ENCODE assay signal across 17 cellular contexts in the genomic region with DNA sequence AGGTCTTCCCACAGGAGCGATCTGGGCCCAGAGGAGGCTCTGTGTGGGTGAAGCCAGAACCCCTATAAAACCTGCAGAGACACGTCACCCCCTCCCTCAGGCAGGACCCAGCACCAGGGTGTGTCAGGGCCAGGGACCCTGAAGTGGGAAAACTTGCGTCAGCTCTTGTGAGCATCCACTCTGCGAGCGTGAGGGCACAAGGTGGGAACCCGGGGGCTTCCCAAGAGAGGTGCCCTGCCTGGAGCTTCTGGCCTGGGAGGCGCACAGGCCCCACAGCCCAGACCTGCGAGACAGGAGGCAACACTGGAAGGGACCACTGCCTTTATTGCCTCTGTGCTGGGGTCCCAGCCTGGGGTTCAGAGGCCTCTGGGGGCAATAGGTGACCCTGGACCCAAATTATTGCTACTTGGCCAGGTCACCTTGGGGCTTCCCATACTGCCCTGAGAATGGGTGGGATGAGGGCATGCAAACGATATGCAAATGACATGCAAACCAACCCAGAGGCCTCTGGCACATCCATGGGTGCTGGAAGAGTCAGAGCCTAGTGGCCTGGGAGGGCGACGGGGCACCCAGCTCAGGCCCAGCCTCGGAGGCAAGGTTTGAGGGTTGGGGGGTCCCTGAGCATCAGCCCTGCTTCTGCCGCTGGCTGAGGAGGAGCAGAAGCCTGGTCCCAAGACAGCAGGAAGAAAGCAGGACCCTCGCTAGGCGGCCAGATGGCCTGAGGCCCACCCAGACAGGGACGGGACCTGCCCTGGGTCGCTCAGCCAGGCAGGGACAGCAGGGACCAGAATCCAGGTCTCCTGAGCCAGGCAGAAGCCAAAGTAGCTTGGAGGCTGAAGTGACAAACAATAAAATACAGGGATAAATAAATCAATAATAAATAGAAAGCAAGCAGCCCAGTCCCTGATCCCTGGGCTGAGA. TPM values are rescaled to one million over a fixed set of nuclear protein-coding genes. Genes with fewer than 3 reads are reported as not detected.
"Had no signal": no experiment of that assay in that cellular context is flagged by ENCODE, and none has a peak within 500 bp of the region (broad histone marks: within the 10 kb centered on the region; RNA-seq: fewer than 3 reads in every experiment).

No MANE protein-coding gene starts in this region.

- H3K9me3 Mint-ChIP-seq: activated B cell treated with CpG ODN at 0.5 μM for 24 hours; activated CD4-positive, alpha-beta T cell treated with anti-CD3 and anti-CD28 coated beads, Interleukin-2, amount 10 ng/mL, durations not matched to agents 7 days and 5 days; immature natural killer cell; nephron progenitor cell had no signal

- H3K9me3 ChIP-seq: right atrium auricular region, suprapubic skin, upper lobe of left lung had no signal

- H3K27me3 Mint-ChIP-seq: activated B cell treated with CpG ODN at 0.5 μM for 24 hours; activated CD4-positive, alpha-beta T cell treated with anti-CD3 and anti-CD28 coated beads, Interleukin-2, amount 10 ng/mL, durations not matched to agents 7 days and 5 days; activated naive CD8-positive, alpha-beta T cell; T-helper 17 cell had no signal

- H3K4me3 Mint-ChIP-seq: activated B cell treated with CpG ODN at 0.5 μM for 24 hours; activated CD4-positive, alpha-beta T cell treated with anti-CD3 and anti-CD28 coated beads, Interleukin-2, amount 10 ng/mL, durations not matched to agents 7 days and 5 days; activated naive CD8-positive, alpha-beta T cell; immature natural killer cell; nephron progenitor cell; T-helper 17 cell had no signal

- H3K27ac Mint-ChIP-seq: activated B cell treated with CpG ODN at 0.5 μM for 24 hours; activated naive CD8-positive, alpha-beta T cell; immature natural killer cell; nephron progenitor cell; T-helper 17 cell had no signal

- H3K36me3 Mint-ChIP-seq: activated naive CD8-positive, alpha-beta T cell; immature natural killer cell had no signal

- H3K4me3 ChIP-seq: right atrium auricular region, suprapubic skin, upper lobe of left lung had no signal

- DNase-seq: activated B cell treated with CpG ODN at 0.5 μM for 24 hours; activated CD4-positive, alpha-beta T cell treated with anti-CD3 and anti-CD28 coated beads, Interleukin-2, amount 10 ng/mL, durations not matched to agents 7 days and 5 days; activated effector memory CD4-positive, alpha-beta T cell treated with Interleukin-2 at 50 U/mL for 16 hours; anterior cingulate cortex; immature natural killer cell; left cardiac atrium; nephron progenitor cell; stimulated activated CD8-positive, alpha-beta memory T cell treated with anti-CD3 and anti-CD28 coated beads, Interleukin-4, amount 100 ng/mL, for 48 hours; stimulated activated naive CD8-positive, alpha-beta T cell treated with anti-CD3 and anti-CD28 coated beads, Interleukin-15, Interleukin-2, amounts not matched to agents 100 U/mL and 50 U/mL, for 24 hours; T-helper 17 cell; upper lobe of left lung had no signal

- H3K4me1 Mint-ChIP-seq: immature natural killer cell had no signal

- H3K27me3 ChIP-seq: right atrium auricular region, suprapubic skin, upper lobe of left lung had no signal

- ATAC-seq: esophagus mucosa; left cardiac atrium; stimulated activated naive CD8-positive, alpha-beta T cell treated with anti-CD3 and anti-CD28 coated beads, Interleukin-15, Interleukin-2, amounts not matched to agents 100 U/mL and 50 U/mL, for 24 hours; T-helper 17 cell had no signal

- H3K27ac ChIP-seq: parathyroid adenoma, right atrium auricular region, suprapubic skin, upper lobe of left lung had no signal

RNA-seq across cellular contexts. Expression of a gene that starts 5.1 kb away (rescaled TPM):
- total RNA-seq: bronchial epithelial cell, esophagus mucosa, right atrium auricular region, suprapubic skin, upper lobe of left lung had no signal
